Comparison of ENCODE assay signal across 1 cellular context in genomic region chr7:117123311-117123926, GRCh38.
TF ChIP-seq lines count a peak whose summit lies in the region.

No MANE protein-coding gene starts in this region.

TF ChIP-seq in IMR-90, 13 proteins besides CTCF, POLR2A, EP300 and RAD21:
- no peak for TF ChIP-seq MAFK (IDR thresholded peaks at IDR 0.05; ENCODE audit: low read depth, low read length)
- TF ChIP-seq CEBPB (IDR thresholded peaks at IDR 0.05; ENCODE audit: low read depth, low read length): no peak
- TF ChIP-seq ELK1 (IDR thresholded peaks at IDR 0.05; ENCODE audit: borderline replicate concordance, low read depth, low read length): no peak
- TF ChIP-seq BHLHE40 (IDR thresholded peaks at IDR 0.05; ENCODE audit: low read depth, low read length): no peak
